ENCODE assay signal across 8 cellular contexts in the genomic region with DNA sequence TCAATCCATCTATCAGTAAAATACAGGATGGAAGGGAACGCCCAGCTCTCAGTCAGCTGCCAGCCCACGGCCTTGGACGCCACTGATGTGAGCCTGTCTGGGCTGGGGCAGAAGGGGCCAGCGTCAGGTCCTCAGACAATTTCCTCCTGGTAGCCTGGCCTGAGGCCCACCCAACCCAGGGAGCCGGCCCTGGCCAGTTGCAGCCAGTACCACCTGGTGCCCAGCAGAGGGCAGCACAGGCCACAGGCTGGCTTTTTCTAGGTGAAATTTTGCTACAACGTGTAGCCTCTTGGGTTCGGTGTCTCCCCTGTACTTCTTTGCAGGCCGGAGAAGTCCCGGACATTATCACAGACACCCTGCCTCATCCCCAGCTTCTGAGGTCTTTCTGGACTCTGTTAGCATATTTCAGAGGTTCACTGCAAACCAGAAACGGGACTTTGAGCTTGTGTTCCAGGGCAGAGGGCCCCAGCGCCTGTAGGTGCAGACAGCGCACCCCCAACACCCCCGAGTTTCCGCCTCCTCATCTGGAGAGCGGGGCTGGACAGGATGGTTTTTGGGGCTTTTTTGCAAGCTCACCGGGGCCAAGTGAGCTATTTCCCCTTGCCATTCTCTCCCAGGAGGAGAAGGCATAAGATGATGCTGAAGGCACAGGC. TPM values are rescaled to one million over a fixed set of nuclear protein-coding genes. Genes with fewer than 3 reads are reported as not detected.
DNase-seq lines count a peak whose midpoint lies in the region; ATAC-seq and TF ChIP-seq lines count a peak whose summit lies in the region.

No MANE protein-coding gene starts in this region.

- no peaks in the 10 kb centered on the region for H3F3A ChIP-seq in GM23248 (ENCODE audit: insufficient read depth)

- no peaks in the 10 kb centered on the region for H4K20me1 ChIP-seq in GM23248 (ENCODE audit: insufficient read depth)

- 17 to 18% methylated on average over 16 of the region's 16 CpGs for WGBS in GM23248 (ENCODE audit: low coverage in 1 of 2, low lambda C conversion rate in 2 of 2, missing lambda C conversion rate in 2 of 2), 2 experiments
- WGBS in lower leg skin, 2 donors: 44 to 48% methylated on average over 13 to 16 of the region's 16 CpGs

- H3K9me2 ChIP-seq in GM23248 (ENCODE audit: insufficient read depth): no peaks in the 10 kb centered on the region

- H3K27ac ChIP-seq in GM23248: no peak overlapping the region

- H3K4me3 ChIP-seq in GM23248: no peak overlapping the region
- no peak overlapping the region for H3K4me3 ChIP-seq in lower leg skin (ENCODE audit: low read depth, poor library complexity, severe bottlenecking)

- H3K9ac ChIP-seq in GM23248: no peak overlapping the region

- no peaks in the 10 kb centered on the region for H3K4me1 ChIP-seq in GM23248 (ENCODE audit: insufficient read depth)

- no peaks in the 10 kb centered on the region for H3K9me3 ChIP-seq in GM23248 (ENCODE audit: low read depth)

- H3K79me2 ChIP-seq in GM23248 (ENCODE audit: insufficient read depth): no peaks in the 10 kb centered on the region

- peak; percentile 73 for DNase-seq in G401 (ENCODE audit: low spot score)
- DNase-seq in GM23248: peak; percentile 69
- peak; percentile 19 for DNase-seq in MV-4-11 (lab: John Stamatoyannopoulos, UW)
- peak; percentile 40 to 45 for DNase-seq in activated CD4-positive, alpha-beta T cell treated with anti-CD3 and anti-CD28 coated beads for 4 hours
- DNase-seq in dermis blood vessel endothelial cell: peak; percentile 79
- peak; percentile 35 to 91 for DNase-seq in lower leg skin (ENCODE audit: low spot score in 2 of 2)
- DNase-seq in stimulated activated CD8-positive, alpha-beta memory T cell treated with anti-CD3 and anti-CD28 coated beads, Interleukin-12 subunit alpha, Interleukin-12 subunit beta, amount 100 ng/mL, for 1 hour (ENCODE audit: low read depth): peak; percentile 13

- in situ Hi-C loops in G401 (cut with HindIII; ENCODE audit: low sequenced_read_pairs) (no loop called here), GM23248 (cut with MboI) (no loop called here)

- peaks cover 41% of the 10 kb centered on the region; the same call in 1 of the 2 replicates for H3K27me3 ChIP-seq in GM23248 (replicated peaks; ENCODE audit: insufficient read depth)

- no peaks in the 10 kb centered on the region for H3K36me3 ChIP-seq in GM23248 (ENCODE audit: low read depth)

- TF ChIP-seq POLR2A in lower leg skin (IDR thresholded peaks at IDR 0.05): no peak

- peak in 1 of 3 donors; percentile 77 for TF ChIP-seq CTCF in lower leg skin (IDR thresholded peaks at IDR 0.05)

- no peak overlapping the region for H3K4me2 ChIP-seq in GM23248 (ENCODE audit: unreplicated experiment)

- intact Hi-C loops in lower leg skin (cut with DNase I; ENCODE audit: low total_unique reads): loop anchor here (5.0 kb wide), 1 partner anchor 202 kb away; no protein-coding TSS in a partner anchor

- ATAC-seq in HG02588 (IDR thresholded peaks at IDR 0.05; ENCODE audit: unreplicated experiment): no peak

- no peak overlapping the region for H2AFZ ChIP-seq in GM23248

RNA-seq across cellular contexts. Expression of a gene that starts 45.9 kb away (rescaled TPM):
- total RNA-seq in G401 (2014; rRNA removed; shearing (Covaris generic)): not detected in 2 replicates
- total RNA-seq in GM23248 (2014; rRNA removed; shearing (Covaris generic)): not detected in 2 replicates
- polyA plus RNA-seq in GM23248 (2016; fragmentation: Nextera tagmentation; extraction: Ambion mirVana): not detected in 2 replicates
- total RNA-seq in dermis blood vessel endothelial cell (not detected in 2 replicates), lower leg skin (1 to 10 TPM in 3 of 4 donors, under 1 TPM in 1; 0.55 to 2.4 (median 1.1) TPM)

Comparison
In these comparisons a context has a peak if more than half of its experiments do, and no peak if none do; other contexts are left out.
1. DNase-seq: peak in every context shown above with its lines; median percentile 79 in dermis blood vessel endothelial cell; 73 in G401; 69 in GM23248; 63 in lower leg skin; 42 in activated CD4-positive, alpha-beta T cell treated with anti-CD3 and anti-CD28 coated beads for 4 hours; 19 in MV-4-11; 13 in stimulated activated CD8-positive, alpha-beta memory T cell treated with anti-CD3 and anti-CD28 coated beads, Interleukin-12 subunit alpha, Interleukin-12 subunit beta, amount 100 ng/mL, for 1 hour.